ENCODE assay signal across 1 cellular context in genomic region chr1:225809842-225810578, GRCh38.
TF ChIP-seq lines count a peak whose summit lies in the region.

Gene EPHX1 (plus strand): TSS chr1:225810124. CDS start chr1:225828730, 18,606 bp downstream.

TF ChIP-seq in K562, 482 proteins besides CTCF, POLR2A, EP300 and RAD21 (continued from another document and continues in another):
- TF ChIP-seq HES1 (IDR thresholded peaks at IDR 0.05; ENCODE audit: low read depth): no peak
- 0 out of 2 replicates have a peak, but pooled peaks have one; percentile 33 for TF ChIP-seq NR2C2 (CRISPR knock-in tag; IDR thresholded peaks at IDR 0.05)
- no peak; the same call in 1 of the 2 replicates for TF ChIP-seq NR2C2 (tag; IDR thresholded peaks at IDR 0.05)
- TF ChIP-seq FOXJ2 (tag; IDR thresholded peaks at IDR 0.05): no peak
- no peak for TF ChIP-seq ZNF41 (CRISPR knock-in tag; conservative IDR thresholded peaks at IDR 0.05)
- TF ChIP-seq CLOCK (CRISPR knock-in tag; IDR thresholded peaks at IDR 0.05; ENCODE audit: borderline replicate concordance): no peak
- TF ChIP-seq BACH1 (tag; IDR thresholded peaks at IDR 0.05): no peak
- TF ChIP-seq STAT5B (CRISPR knock-in tag; IDR thresholded peaks at IDR 0.05): no peak
- TF ChIP-seq YY1 (IDR thresholded peaks at IDR 0.05; ENCODE audit: borderline replicate concordance in 1 of 3, control insufficient read depth in 1 of 3, extremely low read depth in 1 of 3, insufficient read depth in 3 of 3, insufficient read length in 1 of 3, insufficient replicate concordance in 2 of 3, low read depth in 1 of 3, low read length in 2 of 3): peak in 2 of 3 experiments; percentile 35 to 40
- no peak for TF ChIP-seq ZNF232 (CRISPR knock-in tag; IDR thresholded peaks at IDR 0.05)
- no peak for TF ChIP-seq U2AF2 (optimal IDR thresholded peaks at IDR 0.05; ENCODE audit: low read depth, low read length)
- TF ChIP-seq ZFP1 (CRISPR knock-in tag; IDR thresholded peaks at IDR 0.05): no peak
- no peak for TF ChIP-seq NR3C1 (CRISPR knock-in tag; IDR thresholded peaks at IDR 0.05)
- no peak for TF ChIP-seq PATZ1 (CRISPR knock-in tag; IDR thresholded peaks at IDR 0.05; ENCODE audit: borderline replicate concordance)
- TF ChIP-seq ERF (CRISPR knock-in tag; IDR thresholded peaks at IDR 0.05): no peak
- TF ChIP-seq KAT8 (IDR thresholded peaks at IDR 0.05; ENCODE audit: low read depth): no peak
- no peak for TF ChIP-seq ZNF449 (CRISPR knock-in tag; IDR thresholded peaks at IDR 0.05)
- TF ChIP-seq NR1H2 (CRISPR knock-in tag; IDR thresholded peaks at IDR 0.05): no peak
- TF ChIP-seq BRD4 (IDR thresholded peaks at IDR 0.05): no peak
- TF ChIP-seq AFF1 (IDR thresholded peaks at IDR 0.05; ENCODE audit: low read depth in 1 of 2, partially characterized antibody in 2 of 2): peak in 1 of 2 experiments; percentile 59
- no peak for TF ChIP-seq ZBTB33 (CRISPR knock-in tag; IDR thresholded peaks at IDR 0.05)
- peak; percentile 40; the same call in 1 of the 2 replicates for TF ChIP-seq POLR2AphosphoS5 (IDR thresholded peaks at IDR 0.05; ENCODE audit: control insufficient read depth, insufficient read depth, low read depth, low read length)
- no peak for TF ChIP-seq CC2D1A (IDR thresholded peaks at IDR 0.05)
- TF ChIP-seq SMC3 (conservative IDR thresholded peaks at IDR 0.05; ENCODE audit: insufficient read depth, low read depth, low read length): no peak
- no peak for TF ChIP-seq SMAD2 (IDR thresholded peaks at IDR 0.05; ENCODE audit: low read depth, low read length)
- no peak for TF ChIP-seq ZFPM2 (CRISPR knock-in tag; IDR thresholded peaks at IDR 0.05)
- TF ChIP-seq ZBTB40 (IDR thresholded peaks at IDR 0.05): peak; percentile 33; the same call in 1 of the 2 replicates
- no peak for TF ChIP-seq ZBTB40 (CRISPR knock-in tag; IDR thresholded peaks at IDR 0.05)
- TF ChIP-seq ZNF121 (CRISPR knock-in tag; conservative IDR thresholded peaks at IDR 0.05): no peak
- no peak for TF ChIP-seq ZNF431 (CRISPR knock-in tag; IDR thresholded peaks at IDR 0.05)
- no peak for TF ChIP-seq SIRT6 (IDR thresholded peaks at IDR 0.05; ENCODE audit: low read depth, low read length)
- no peak for TF ChIP-seq IFI16 (CRISPR knock-in tag; IDR thresholded peaks at IDR 0.05)
- no peak for TF ChIP-seq SMARCC2 (IDR thresholded peaks at IDR 0.05; ENCODE audit: low read depth)
- TF ChIP-seq RNF219 (CRISPR knock-in tag; IDR thresholded peaks at IDR 0.05): no peak
